In the genomic region with DNA sequence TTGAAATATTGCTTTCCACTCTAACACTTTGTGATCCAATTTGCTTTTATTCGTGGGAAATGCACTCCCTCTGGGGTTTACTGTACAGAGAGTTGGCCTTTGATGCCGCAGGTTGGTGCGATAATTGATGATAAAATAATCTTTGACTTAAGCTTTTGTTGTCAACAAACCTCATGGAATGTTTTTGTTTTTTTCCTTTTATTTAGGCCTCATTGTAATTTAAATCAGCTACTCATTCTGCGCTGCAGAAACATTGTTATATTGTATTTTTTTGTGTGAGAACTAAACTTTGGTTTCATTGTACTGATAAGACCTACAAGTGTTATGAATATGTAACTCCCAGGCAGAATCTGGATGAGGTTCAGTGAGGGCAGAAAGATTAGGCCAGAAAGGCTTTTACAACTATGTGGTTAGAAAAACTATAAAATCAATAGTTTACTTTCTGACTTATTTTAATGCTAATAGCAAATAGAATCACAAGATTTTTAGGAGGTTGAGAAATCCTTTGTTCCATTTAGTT, we compare ENCODE assay signal across 31 cellular contexts.
"Had no signal": no experiment of that assay in that cellular context is flagged by ENCODE, and none has a peak within 500 bp of the region (broad histone marks: within the 10 kb centered on the region; RNA-seq: fewer than 3 reads in every experiment).

No MANE protein-coding gene starts in this region.

- FAIRE-seq: pancreas had no signal

- H3K4me3 Mint-ChIP-seq: activated naive CD4-positive, alpha-beta T cell treated with anti-CD3 and anti-CD28 coated beads, Interleukin-2, amount 10 ng/mL, durations not matched to agents 7 days and 5 days; activated naive CD8-positive, alpha-beta T cell treated with anti-CD3 and anti-CD28 coated beads, Interleukin-2, amount 10 ng/mL, durations not matched to agents 7 days and 5 days; activated T-cell treated with anti-CD3 and anti-CD28 coated beads, Interleukin-2, amount 50 U/mL, for 24 hours; nephron progenitor cell; stimulated activated effector memory CD8-positive, alpha-beta T cell treated with anti-CD3 and anti-CD28 coated beads, Interleukin-12 subunit alpha, Interleukin-12 subunit beta, amount 100 ng/mL, for 72 hours; stimulated activated naive CD8-positive, alpha-beta T cell treated with anti-CD3 and anti-CD28 coated beads, Interleukin-15, Interleukin-2, amounts not matched to agents 100 ng/mL and 50 ng/mL, for 24 hours; T-helper 17 cell had no signal

- H3K36me3 Mint-ChIP-seq: activated naive CD4-positive, alpha-beta T cell treated with anti-CD3 and anti-CD28 coated beads, Interleukin-2, amount 10 ng/mL, durations not matched to agents 7 days and 5 days; activated naive CD8-positive, alpha-beta T cell treated with anti-CD3 and anti-CD28 coated beads, Interleukin-2, amount 10 ng/mL, durations not matched to agents 7 days and 5 days; stimulated activated effector memory CD8-positive, alpha-beta T cell treated with anti-CD3 and anti-CD28 coated beads, Interleukin-12 subunit alpha, Interleukin-12 subunit beta, amount 100 ng/mL, for 72 hours had no signal

- H3K27me3 ChIP-seq: breast epithelium, foreskin keratinocyte, heart right ventricle, left lung, pancreas, thyroid gland, upper lobe of right lung had no signal

- H3K9me3 ChIP-seq: breast epithelium, left lung, lower lobe of right lung, pancreas, prostate gland, thyroid gland, upper lobe of right lung had no signal

- H3K27ac Mint-ChIP-seq: activated naive CD4-positive, alpha-beta T cell treated with anti-CD3 and anti-CD28 coated beads, Interleukin-2, amount 10 ng/mL, durations not matched to agents 7 days and 5 days; activated naive CD8-positive, alpha-beta T cell treated with anti-CD3 and anti-CD28 coated beads, Interleukin-2, amount 10 ng/mL, durations not matched to agents 7 days and 5 days; activated T-cell treated with anti-CD3 and anti-CD28 coated beads, Interleukin-2, amount 50 U/mL, for 24 hours; nephron progenitor cell; stimulated activated effector memory CD8-positive, alpha-beta T cell treated with anti-CD3 and anti-CD28 coated beads, Interleukin-12 subunit alpha, Interleukin-12 subunit beta, amount 100 ng/mL, for 72 hours; stimulated activated naive CD8-positive, alpha-beta T cell treated with anti-CD3 and anti-CD28 coated beads, Interleukin-15, Interleukin-2, amounts not matched to agents 100 ng/mL and 50 ng/mL, for 24 hours; T-helper 17 cell had no signal

- DNase-seq: activated CD4-positive, alpha-beta T cell treated with anti-CD3 and anti-CD28 coated beads for 48 hours; activated CD4-positive, alpha-beta T cell treated with anti-CD3 and anti-CD28 coated beads, Interleukin-2, amount 50 U/mL, for 48 hours; activated CD8-positive, alpha-beta memory T cell treated with anti-CD3 and anti-CD28 coated beads for 24 hours; activated gamma-delta T cell; activated naive CD4-positive, alpha-beta T cell treated with anti-CD3 and anti-CD28 coated beads, Interleukin-2, amount 10 ng/mL, durations not matched to agents 7 days and 5 days; activated naive CD8-positive, alpha-beta T cell treated with anti-CD3 and anti-CD28 coated beads, Interleukin-2, amount 10 ng/mL, durations not matched to agents 7 days and 5 days; activated T-cell treated with anti-CD3 and anti-CD28 coated beads, Interleukin-2, amount 50 U/mL, for 24 hours; central memory CD4-positive, alpha-beta T cell; foreskin keratinocyte; heart right ventricle; kidney glomerular epithelial cell; left lung; lower lobe of right lung; nephron progenitor cell; nucleus accumbens; pancreas; retina; stimulated activated CD4-positive, alpha-beta T cell treated with anti-CD3 and anti-CD28 coated beads, Interleukin-4, amount 100 ng/mL, for 24 hours; T-helper 17 cell; T1000; thyroid gland; upper lobe of right lung; WERI-Rb-1 had no signal

- H3K4me1 ChIP-seq: breast epithelium, foreskin keratinocyte, left lung, lower lobe of right lung, pancreas, prostate gland, upper lobe of right lung had no signal

- ATAC-seq: activated CD4-positive, CD25-positive, alpha-beta regulatory T cell treated with anti-CD3 and anti-CD28 coated beads, Interleukin-2, amount 50 U/mL, for 24 hours; esophagus mucosa; foreskin keratinocyte; heart right ventricle; left lung; lower lobe of right lung; pancreas; sciatic nerve; stimulated activated effector memory CD8-positive, alpha-beta T cell treated with anti-CD3 and anti-CD28 coated beads, Interleukin-12 subunit alpha, Interleukin-12 subunit beta, amount 100 ng/mL, for 72 hours; T-helper 17 cell; upper lobe of right lung had no signal

- H3K36me3 ChIP-seq: breast epithelium, heart right ventricle, left lung, lower lobe of right lung, pancreas, prostate gland, thyroid gland, upper lobe of right lung, WERI-Rb-1 had no signal

- H3K27me3 Mint-ChIP-seq: activated naive CD4-positive, alpha-beta T cell treated with anti-CD3 and anti-CD28 coated beads, Interleukin-2, amount 10 ng/mL, durations not matched to agents 7 days and 5 days; activated naive CD8-positive, alpha-beta T cell treated with anti-CD3 and anti-CD28 coated beads, Interleukin-2, amount 10 ng/mL, durations not matched to agents 7 days and 5 days; activated T-cell treated with anti-CD3 and anti-CD28 coated beads, Interleukin-2, amount 50 U/mL, for 24 hours; stimulated activated naive CD8-positive, alpha-beta T cell treated with anti-CD3 and anti-CD28 coated beads, Interleukin-15, Interleukin-2, amounts not matched to agents 100 ng/mL and 50 ng/mL, for 24 hours; T-helper 17 cell had no signal

- H3K4me1 Mint-ChIP-seq: activated naive CD4-positive, alpha-beta T cell treated with anti-CD3 and anti-CD28 coated beads, Interleukin-2, amount 10 ng/mL, durations not matched to agents 7 days and 5 days; activated naive CD8-positive, alpha-beta T cell treated with anti-CD3 and anti-CD28 coated beads, Interleukin-2, amount 10 ng/mL, durations not matched to agents 7 days and 5 days; stimulated activated effector memory CD8-positive, alpha-beta T cell treated with anti-CD3 and anti-CD28 coated beads, Interleukin-12 subunit alpha, Interleukin-12 subunit beta, amount 100 ng/mL, for 72 hours; T-helper 17 cell had no signal

- H3K9me3 Mint-ChIP-seq: nephron progenitor cell had no signal

- H3K27ac ChIP-seq: breast epithelium, foreskin keratinocyte, heart right ventricle, left lung, lower lobe of right lung, pancreas, prostate gland, skin epidermis, thyroid gland, upper lobe of right lung, WERI-Rb-1 had no signal

- H3K4me3 ChIP-seq: breast epithelium, heart right ventricle, left lung, lower lobe of right lung, pancreas, prostate gland, skin epidermis, thyroid gland, upper lobe of right lung had no signal
